In genomic region chr15:31216210-31216911, GRCh38 we compare ENCODE assay signal across 1 cellular context.
A peak's percentile ranks its signal among the peaks of the same experiment; 100 is the strongest.
TF ChIP-seq lines count a peak whose summit lies in the region.

No MANE protein-coding gene starts in this region.

TF ChIP-seq in HepG2, 621 proteins besides CTCF, POLR2A, EP300 and RAD21 (continued from another document and continues in another):
- TF ChIP-seq TEF (CRISPR knock-in tag; IDR thresholded peaks at IDR 0.05) (no peak), E2F1 (CRISPR knock-in tag; IDR thresholded peaks at IDR 0.05) (no peak), ZNF337 (CRISPR knock-in tag; IDR thresholded peaks at IDR 0.05; ENCODE audit: borderline replicate concordance, low read depth) (no peak), GMEB2 (CRISPR knock-in tag; IDR thresholded peaks at IDR 0.05; ENCODE audit: low read depth) (no peak), ZNF292 (CRISPR knock-in tag; IDR thresholded peaks at IDR 0.05; ENCODE audit: borderline replicate concordance, low read depth) (0 out of 2 replicates have a peak, but pooled peaks have one; percentile 28), PLSCR1 (CRISPR knock-in tag; IDR thresholded peaks at IDR 0.05; ENCODE audit: borderline replicate concordance) (no peak), ATRX (CRISPR knock-in tag; IDR thresholded peaks at IDR 0.05; ENCODE audit: borderline replicate concordance) (no peak), ZBTB34 (CRISPR knock-in tag; IDR thresholded peaks at IDR 0.05) (no peak), ZBTB3 (CRISPR knock-in tag; IDR thresholded peaks at IDR 0.05; ENCODE audit: borderline replicate concordance, low read depth) (no peak), ZNF549 (CRISPR knock-in tag; IDR thresholded peaks at IDR 0.05) (no peak), BHLHE40 (IDR thresholded peaks at IDR 0.05; ENCODE audit: low read length) (no peak), ATF3 (CRISPR knock-in tag; IDR thresholded peaks at IDR 0.05) (0 out of 2 replicates have a peak, but pooled peaks have one; percentile 36), ZNF644 (CRISPR knock-in tag; IDR thresholded peaks at IDR 0.05; ENCODE audit: low read depth) (no peak), BATF2 (CRISPR knock-in tag; IDR thresholded peaks at IDR 0.05) (no peak), HNF1A (IDR thresholded peaks at IDR 0.05; ENCODE audit: low read depth) (no peak), HNF1A (CRISPR knock-in tag; IDR thresholded peaks at IDR 0.05; ENCODE audit: borderline replicate concordance) (peak; percentile 38; the same call in 1 of the 2 replicates), CERS6 (CRISPR knock-in tag; IDR thresholded peaks at IDR 0.05) (no peak), ZKSCAN5 (CRISPR knock-in tag; IDR thresholded peaks at IDR 0.05) (no peak), RNF2 (conservative IDR thresholded peaks at IDR 0.05; ENCODE audit: low read depth) (no peak), ZNF703 (CRISPR knock-in tag; IDR thresholded peaks at IDR 0.05; ENCODE audit: borderline replicate concordance) (no peak), SNAPC2 (CRISPR knock-in tag; IDR thresholded peaks at IDR 0.05) (no peak), CSRNP2 (CRISPR knock-in tag; conservative IDR thresholded peaks at IDR 0.05; ENCODE audit: low read depth) (no peak), NCOA2 (CRISPR knock-in tag; IDR thresholded peaks at IDR 0.05) (peak; percentile 51; the same call in 1 of the 2 replicates), ZSCAN22 (CRISPR knock-in tag; IDR thresholded peaks at IDR 0.05) (no peak), PITX1 (CRISPR knock-in tag; IDR thresholded peaks at IDR 0.05) (peak; percentile 32; the same call in 1 of the 2 replicates), SPEN (CRISPR knock-in tag; IDR thresholded peaks at IDR 0.05; ENCODE audit: low read depth) (peak; percentile 39), MLLT10 (CRISPR knock-in tag; IDR thresholded peaks at IDR 0.05) (no peak), PBX2 (CRISPR knock-in tag; IDR thresholded peaks at IDR 0.05) (no peak), ZNF205 (CRISPR knock-in tag; IDR thresholded peaks at IDR 0.05) (no peak), GLI4 (CRISPR knock-in tag; IDR thresholded peaks at IDR 0.05; ENCODE audit: borderline replicate concordance) (no peak), ZBTB46 (CRISPR knock-in tag; IDR thresholded peaks at IDR 0.05; ENCODE audit: borderline replicate concordance) (no peak), SALL2 (CRISPR knock-in tag; IDR thresholded peaks at IDR 0.05) (no peak), ZNF678 (CRISPR knock-in tag; IDR thresholded peaks at IDR 0.05) (no peak), TRIM24 (CRISPR knock-in tag; IDR thresholded peaks at IDR 0.05) (no peak), ZMAT3 (CRISPR knock-in tag; conservative IDR thresholded peaks at IDR 0.05) (no peak; the same call in none of the 2 replicates), HMGA1 (CRISPR knock-in tag; conservative IDR thresholded peaks at IDR 0.05) (no peak), ZNF101 (CRISPR knock-in tag; IDR thresholded peaks at IDR 0.05; ENCODE audit: borderline replicate concordance, low read depth) (no peak), ZBTB43 (CRISPR knock-in tag; conservative IDR thresholded peaks at IDR 0.05) (no peak), RNF219 (CRISPR knock-in tag; IDR thresholded peaks at IDR 0.05) (no peak), ZNF772 (CRISPR knock-in tag; IDR thresholded peaks at IDR 0.05) (no peak), MAF1 (CRISPR knock-in tag; IDR thresholded peaks at IDR 0.05; ENCODE audit: borderline replicate concordance) (no peak)
